In the genomic region with DNA sequence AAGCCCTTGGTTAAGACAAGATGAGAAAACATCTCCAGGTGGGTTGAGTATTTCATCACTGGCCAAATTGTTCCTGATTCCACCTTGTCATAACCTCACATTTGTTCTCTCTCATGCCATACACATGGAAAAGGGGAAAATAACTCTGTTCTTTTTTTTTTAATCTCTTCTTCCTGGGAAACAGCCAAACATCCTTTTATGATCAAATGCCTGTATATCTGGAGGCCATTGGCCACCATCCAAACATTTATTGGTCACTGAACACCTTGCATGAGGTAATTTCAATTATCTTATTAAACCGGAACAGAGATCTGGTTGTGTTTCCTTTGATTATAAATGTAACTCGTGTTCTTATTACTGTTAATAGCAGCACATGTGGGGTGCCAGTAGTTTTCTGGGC, we compare ENCODE assay signal across 29 cellular contexts.
"Had no signal": no experiment of that assay in that cellular context is flagged by ENCODE, and none has a peak within 500 bp of the region (broad histone marks: within the 10 kb centered on the region; RNA-seq: fewer than 3 reads in every experiment).

No MANE protein-coding gene starts in this region.

- H3K4me1 ChIP-seq: colonic mucosa, left lung, stomach, thyroid gland, vagina had no signal

- ATAC-seq: activated T-cell treated with anti-CD3 and anti-CD28 coated beads, Interleukin-2, amount 50 U/mL, for 72 hours; effector memory CD8-positive, alpha-beta T cell; heart right ventricle; left lung; stimulated activated memory B cell treated with anti-CD40 and anti-IgM and Interleukin-4, amounts not matched to agents 10 μg/mL and 1 μg/mL and 100 μg/mL, for 72 hours had no signal

- H3K4me1 Mint-ChIP-seq: nephron; stimulated activated memory B cell treated with anti-CD40 and anti-IgM and Interleukin-4, amounts not matched to agents 10 μg/mL and 1 μg/mL and 100 μg/mL, for 72 hours had no signal

- H3K4me3 ChIP-seq: colonic mucosa, heart right ventricle, left lung, lung, sigmoid colon, smooth muscle cell, stomach, thyroid gland, upper lobe of left lung, vagina had no signal

- H3K36me3 ChIP-seq: colonic mucosa, heart right ventricle, left lung, sigmoid colon, stomach, thyroid gland, upper lobe of left lung, vagina had no signal

- H3K36me3 Mint-ChIP-seq: activated naive CD8-positive, alpha-beta T cell; stimulated activated memory B cell treated with anti-CD40 and anti-IgM and Interleukin-4, amounts not matched to agents 10 μg/mL and 1 μg/mL and 100 μg/mL, for 72 hours had no signal

- H3K9me3 Mint-ChIP-seq: stimulated activated memory B cell treated with anti-CD40 and anti-IgM and Interleukin-4, amounts not matched to agents 10 μg/mL and 1 μg/mL and 100 μg/mL, for 72 hours had no signal

- H3K4me2 ChIP-seq: smooth muscle cell had no signal

- H3K27me3 ChIP-seq: colonic mucosa, heart right ventricle, left lung, sigmoid colon, stomach, thyroid gland, upper lobe of left lung, vagina had no signal

- H3K9me3 ChIP-seq: colonic mucosa, thyroid gland, vagina had no signal

- DNase-seq: activated CD4-positive, alpha-beta T cell treated with anti-CD3 and anti-CD28 coated beads for 4 hours; activated CD4-positive, alpha-beta T cell treated with anti-CD3 and anti-CD28 coated beads, Interleukin-2, amount 50 U/mL, for 4 hours; activated effector memory CD4-positive, alpha-beta T cell treated with Interleukin-2 at 50 U/mL for 16 hours; activated naive CD4-positive, alpha-beta T cell treated with Interleukin-2 at 50 U/mL for 16 hours; activated T-cell treated with anti-CD3 and anti-CD28 coated beads for 4 hours; activated T-cell treated with anti-CD3 and anti-CD28 coated beads, Interleukin-2, amount 50 U/mL, for 72 hours; anterior cingulate cortex; cerebellar nuclear complex; colonic mucosa; effector memory CD8-positive, alpha-beta T cell; foreskin fibroblast; heart right ventricle; kidney glomerular epithelial cell; left lung; sigmoid colon; stimulated activated CD4-positive, alpha-beta T cell treated with anti-CD3 and anti-CD28 coated beads, Interleukin-1b, Interleukin-23, amount 100 ng/mL, for 48 hours; stimulated activated CD4-positive, alpha-beta T cell treated with anti-CD3 and anti-CD28 coated beads, Interleukin-4, amount 100 ng/mL, for 4 hours; stimulated activated CD8-positive, alpha-beta memory T cell treated with anti-CD3 and anti-CD28 coated beads, Interleukin-4, amount 100 ng/mL, for 48 hours; stomach; thyroid gland; upper lobe of left lung had no signal

- H3K27ac Mint-ChIP-seq: activated naive CD8-positive, alpha-beta T cell; activated T-cell treated with anti-CD3 and anti-CD28 coated beads, Interleukin-2, amount 50 U/mL, for 72 hours; effector memory CD8-positive, alpha-beta T cell; nephron; progenitor cell of endocrine pancreas; stimulated activated memory B cell treated with anti-CD40 and anti-IgM and Interleukin-4, amounts not matched to agents 10 μg/mL and 1 μg/mL and 100 μg/mL, for 72 hours had no signal

- H3K27ac ChIP-seq: colonic mucosa, heart right ventricle, left lung, sigmoid colon, stomach, thyroid gland, upper lobe of left lung, vagina, VCaP had no signal

- H3K4me3 Mint-ChIP-seq: activated naive CD8-positive, alpha-beta T cell; activated T-cell treated with anti-CD3 and anti-CD28 coated beads, Interleukin-2, amount 50 U/mL, for 72 hours; effector memory CD8-positive, alpha-beta T cell; nephron; stimulated activated memory B cell treated with anti-CD40 and anti-IgM and Interleukin-4, amounts not matched to agents 10 μg/mL and 1 μg/mL and 100 μg/mL, for 72 hours had no signal

- H3K27me3 Mint-ChIP-seq: activated naive CD8-positive, alpha-beta T cell; effector memory CD8-positive, alpha-beta T cell; progenitor cell of endocrine pancreas; stimulated activated memory B cell treated with anti-CD40 and anti-IgM and Interleukin-4, amounts not matched to agents 10 μg/mL and 1 μg/mL and 100 μg/mL, for 72 hours had no signal
